12 cellular contexts compared by ENCODE assay signal in genomic region chr3:195540031-195540430, GRCh38. TPM values are rescaled to one million over a fixed set of nuclear protein-coding genes. Genes with fewer than 3 reads are reported as not detected.
A peak's percentile ranks its signal among the peaks of the same experiment; 100 is the strongest.
DNase-seq lines count a peak whose midpoint lies in the region; ATAC-seq and TF ChIP-seq lines count a peak whose summit lies in the region.
"Had no signal": no experiment of that assay in that cellular context is flagged by ENCODE, and none has a peak within 500 bp of the region (broad histone marks: within the 10 kb centered on the region; RNA-seq: fewer than 3 reads in every experiment).

No MANE protein-coding gene starts in this region.

- H3K27ac ChIP-seq in MM.1S (ENCODE audit: low read length) (no peak overlapping the region), trophoblast cell (ENCODE audit: low read depth, low read length) (no peak overlapping the region)
- H3K27ac ChIP-seq: epithelial cell of prostate, HL-60 had no signal

- H3K4me3 Mint-ChIP-seq in activated naive CD8-positive, alpha-beta T cell treated with anti-CD3 and anti-CD28 coated beads, Interleukin-2, amount 10 ng/mL, durations not matched to agents 7 days and 5 days, result peak overlapping the region; percentile 84

- no peak overlapping the region for H4K8ac ChIP-seq in trophoblast cell (ENCODE audit: low read depth, low read length)

- peaks cover 80% of the 10 kb centered on the region for H3K79me2 ChIP-seq in MM.1S (ENCODE audit: low read length)
- peaks cover 10% of the 10 kb centered on the region for H3K79me2 ChIP-seq in trophoblast cell (ENCODE audit: control insufficient read depth, insufficient read depth, low read length, poor library complexity)

- H3K4me3 ChIP-seq in GM06990 (replicated peaks; ENCODE audit: low read depth, low read length) (peak overlapping the region; percentile 88), MM.1S (ENCODE audit: low read length) (no peak overlapping the region), trophoblast cell (ENCODE audit: low read depth, low read length) (no peak overlapping the region)

- no CpG with 5 or more reads among the region's 8 CpGs for WGBS in trophoblast cell (ENCODE audit: extremely low coverage, insufficient coverage, insufficient read length)

- no peak overlapping the region for H3K9ac ChIP-seq in MM.1S (ENCODE audit: low read length)
- no peak overlapping the region for H3K9ac ChIP-seq in trophoblast cell (ENCODE audit: low read length)

- ATAC-seq in activated naive CD8-positive, alpha-beta T cell treated with anti-CD3 and anti-CD28 coated beads, Interleukin-2, amount 10 ng/mL, durations not matched to agents 7 days and 5 days (ENCODE audit: low read depth), result no peak
- no peak for ATAC-seq in HG02852 (IDR thresholded peaks at IDR 0.05; ENCODE audit: unreplicated experiment)

- no peak overlapping the region for H2BK12ac ChIP-seq in trophoblast cell (ENCODE audit: low read length)

- no peaks in the 10 kb centered on the region for H3K27me3 ChIP-seq in GM06990 (replicated peaks; ENCODE audit: control insufficient read depth, insufficient read depth, low read length)
- no peaks in the 10 kb centered on the region for H3K27me3 ChIP-seq in MM.1S (replicated peaks; ENCODE audit: insufficient read depth, low read length)
- no peaks in the 10 kb centered on the region for H3K27me3 ChIP-seq in trophoblast cell (ENCODE audit: insufficient read depth, low read length)

- no peaks in the 10 kb centered on the region for H3K9me2 ChIP-seq in MM.1S (replicated peaks; ENCODE audit: insufficient read depth, low read length)

- H4K91ac ChIP-seq in trophoblast cell (ENCODE audit: low read depth, low read length), result no peak overlapping the region

- H3K36me3 ChIP-seq in GM06990 (ENCODE audit: control insufficient read depth, insufficient read depth, low read length) (no peaks in the 10 kb centered on the region), MM.1S (replicated peaks; ENCODE audit: insufficient read depth, low read length) (no peaks in the 10 kb centered on the region), trophoblast cell (ENCODE audit: control insufficient read depth in 1 of 2, insufficient read depth in 2 of 2, low read length in 2 of 2) (no peaks in the 10 kb centered on the region)

- peaks cover 54% of the 10 kb centered on the region for H3K4me1 Mint-ChIP-seq in activated naive CD8-positive, alpha-beta T cell treated with anti-CD3 and anti-CD28 coated beads, Interleukin-2, amount 10 ng/mL, durations not matched to agents 7 days and 5 days

- H3K27ac Mint-ChIP-seq in activated naive CD8-positive, alpha-beta T cell treated with anti-CD3 and anti-CD28 coated beads, Interleukin-2, amount 10 ng/mL, durations not matched to agents 7 days and 5 days, result peak overlapping the region; percentile 80

- H3K23ac ChIP-seq in trophoblast cell (ENCODE audit: low read length), result no peak overlapping the region

- H2BK120ac ChIP-seq in trophoblast cell (ENCODE audit: insufficient read depth, low read length, poor library complexity), result no peak overlapping the region

- POLR2A ChIA-PET in activated naive CD8-positive, alpha-beta T cell treated with anti-CD3 and anti-CD28 coated beads, Interleukin-2, amount 10 ng/mL, durations not matched to agents 7 days and 5 days (lab: Charles Lee), result interaction anchor here (1.9 to 2.8 kb wide), 2 partner anchors 10 to 11 kb away, joined by 4 to 21 read pairs; no protein-coding TSS in a partner anchor

- no peak overlapping the region for H4K12ac ChIP-seq in trophoblast cell (ENCODE audit: low read depth, low read length)

- no peak for TF ChIP-seq CTCF in GM06990 (IDR thresholded peaks at IDR 0.05; ENCODE audit: insufficient read depth, low read length, poor library complexity, severe bottlenecking)
- TF ChIP-seq CTCF in MM.1S (IDR thresholded peaks at IDR 0.05; ENCODE audit: low read length), result no peak

- H2BK5ac ChIP-seq in trophoblast cell (ENCODE audit: low read depth, low read length, poor library complexity), result no peak overlapping the region

- H2AFZ ChIP-seq in MM.1S (ENCODE audit: low read length) (no peak overlapping the region), trophoblast cell (ENCODE audit: insufficient read depth, low read length, poor library complexity) (no peak overlapping the region)

- peaks cover 13% of the 10 kb centered on the region for H3K36me3 Mint-ChIP-seq in activated naive CD8-positive, alpha-beta T cell treated with anti-CD3 and anti-CD28 coated beads, Interleukin-2, amount 10 ng/mL, durations not matched to agents 7 days and 5 days

- no peaks in the 10 kb centered on the region for H3K27me3 Mint-ChIP-seq in activated naive CD8-positive, alpha-beta T cell treated with anti-CD3 and anti-CD28 coated beads, Interleukin-2, amount 10 ng/mL, durations not matched to agents 7 days and 5 days

- H3K9me3 ChIP-seq in MM.1S (replicated peaks; ENCODE audit: insufficient read depth, low read length) (no peaks in the 10 kb centered on the region), trophoblast cell (ENCODE audit: insufficient read depth, low read depth, low read length) (no peaks in the 10 kb centered on the region)

- H3K4me1 ChIP-seq in MM.1S (ENCODE audit: low read length) (peaks cover 58% of the 10 kb centered on the region), trophoblast cell (ENCODE audit: control insufficient read depth in 1 of 2, insufficient read depth in 2 of 2, low read length in 2 of 2) (peaks cover 16 to 17% of the 10 kb centered on the region in 2 experiments)

- peak overlapping the region; percentile 49 for H3K4ac ChIP-seq in trophoblast cell (ENCODE audit: low read depth, low read length)

- DNase-seq in GM06990 (ENCODE audit: extremely low read depth, insufficient read length) (no peak), MM.1S (no peak), trophoblast cell (no peak), NCI-H774 (lab: John Stamatoyannopoulos, UW) (no peak)
- no peak for DNase-seq in activated naive CD8-positive, alpha-beta T cell treated with anti-CD3 and anti-CD28 coated beads, Interleukin-2, amount 10 ng/mL, durations not matched to agents 7 days and 5 days
- DNase-seq in activated effector memory CD4-positive, alpha-beta T cell treated with anti-CD3 and anti-CD28 coated beads, Interleukin-2, amount 50 U/mL, for 16 hours, result no peak
- DNase-seq: MV-4-11, SIG-M5 had no signal

- H3K4me2 ChIP-seq in MM.1S (ENCODE audit: low read depth, low read length) (0 out of 2 replicates have a peak overlapping the region, but pooled peaks have one; percentile 85), trophoblast cell (ENCODE audit: low read length) (no peak overlapping the region)

- H3F3A ChIP-seq in MM.1S (ENCODE audit: insufficient read depth, low read length), result peaks cover 23% of the 10 kb centered on the region

- H3K18ac ChIP-seq in trophoblast cell (ENCODE audit: low read length), result no peak overlapping the region

- H3K9me3 Mint-ChIP-seq in activated naive CD8-positive, alpha-beta T cell treated with anti-CD3 and anti-CD28 coated beads, Interleukin-2, amount 10 ng/mL, durations not matched to agents 7 days and 5 days, result no peaks in the 10 kb centered on the region

- H4K20me1 ChIP-seq in MM.1S (ENCODE audit: insufficient read depth, low read length), result peaks cover 3% of the 10 kb centered on the region; the same call in 1 of the 2 replicates

- peaks cover 8% of the 10 kb centered on the region for H3K79me1 ChIP-seq in trophoblast cell (ENCODE audit: low read length)

- H3K14ac ChIP-seq in trophoblast cell (ENCODE audit: low read length), result no peak overlapping the region

- no peak overlapping the region for H2AK5ac ChIP-seq in trophoblast cell (ENCODE audit: low read length)

RNA-seq across cellular contexts. Expression of gene PPP1R2, which starts 3.1 kb away (rescaled TPM):
- 10 to 100 TPM; 85.3 to 93.6 TPM for total RNA-seq in activated naive CD8-positive, alpha-beta T cell treated with anti-CD3 and anti-CD28 coated beads, Interleukin-2, amount 10 ng/mL, durations not matched to agents 7 days and 5 days
- polyA plus RNA-seq in trophoblast cell (2013), result 26.5 and 27.1 TPM in 2 replicates

RNA-seq across cellular contexts. Expression of gene APOD, which starts 43.7 kb away (rescaled TPM):
- total RNA-seq in activated naive CD8-positive, alpha-beta T cell treated with anti-CD3 and anti-CD28 coated beads, Interleukin-2, amount 10 ng/mL, durations not matched to agents 7 days and 5 days, result not detected
- 0.08 TPM in 1 of 2 replicates, not detected in the other for polyA plus RNA-seq in trophoblast cell (2013)
- total RNA-seq: Daoy had no signal
